Comparison of ENCODE assay signal across 15 cellular contexts in genomic region chrX:150542846-150543229, GRCh38. TPM values are rescaled to one million over a fixed set of nuclear protein-coding genes. Genes with fewer than 3 reads are reported as not detected.
DNase-seq lines count a peak whose midpoint lies in the region; ATAC-seq and TF ChIP-seq lines count a peak whose summit lies in the region.
"Had no signal": no experiment of that assay in that cellular context is flagged by ENCODE, and none has a peak within 500 bp of the region (broad histone marks: within the 10 kb centered on the region; RNA-seq: fewer than 3 reads in every experiment).

No MANE protein-coding gene starts in this region.

- no peak for TF ChIP-seq CTCF in GM13977 (IDR thresholded peaks at IDR 0.05; ENCODE audit: extremely low read depth, insufficient read depth, missing control alignments)

- ATAC-seq in GM19452 (IDR thresholded peaks at IDR 0.05; ENCODE audit: unreplicated experiment) = peak; percentile 28
- peak; percentile 26 for ATAC-seq in HG02798 (IDR thresholded peaks at IDR 0.05; ENCODE audit: poor library complexity, unreplicated experiment)
- peak; percentile 31 for ATAC-seq in HG03457 (IDR thresholded peaks at IDR 0.05; ENCODE audit: unreplicated experiment)
- ATAC-seq in activated CD8-positive, alpha-beta memory T cell treated with anti-CD3 and anti-CD28 coated beads, Interleukin-2, amount 10 ng/mL, durations not matched to agents 7 days and 5 days = no peak
- ATAC-seq: Panc1 had no signal

- no peaks in the 10 kb centered on the region for H3K9me3 Mint-ChIP-seq in activated CD8-positive, alpha-beta memory T cell treated with anti-CD3 and anti-CD28 coated beads, Interleukin-2, amount 10 ng/mL, durations not matched to agents 7 days and 5 days (ENCODE audit: low read depth)
- H3K9me3 Mint-ChIP-seq: activated CD4-positive, alpha-beta T cell treated with anti-CD3 and anti-CD28 coated beads, Interleukin-2, amount 10 ng/mL, durations not matched to agents 24 days and 14 days; activated T-helper 17 cell treated with anti-CD3 and anti-CD28 coated beads, Interleukin-2, amount 50 U/mL, for 72 hours had no signal

- no peaks in the 10 kb centered on the region for H3K27me3 Mint-ChIP-seq in activated CD8-positive, alpha-beta memory T cell treated with anti-CD3 and anti-CD28 coated beads, Interleukin-2, amount 10 ng/mL, durations not matched to agents 7 days and 5 days
- H3K27me3 Mint-ChIP-seq: activated CD4-positive, alpha-beta T cell treated with anti-CD3 and anti-CD28 coated beads, Interleukin-2, amount 10 ng/mL, durations not matched to agents 24 days and 14 days; activated T-helper 17 cell treated with anti-CD3 and anti-CD28 coated beads, Interleukin-2, amount 50 U/mL, for 72 hours had no signal

- H3K36me3 Mint-ChIP-seq in activated CD8-positive, alpha-beta memory T cell treated with anti-CD3 and anti-CD28 coated beads, Interleukin-2, amount 10 ng/mL, durations not matched to agents 7 days and 5 days = peaks cover 2% of the 10 kb centered on the region

- CTCF ChIA-PET in activated CD8-positive, alpha-beta memory T cell treated with anti-CD3 and anti-CD28 coated beads, Interleukin-2, amount 10 ng/mL, durations not matched to agents 7 days and 5 days (lab: Charles Lee) = no interaction called here

- H3K4me3 Mint-ChIP-seq in activated CD8-positive, alpha-beta memory T cell treated with anti-CD3 and anti-CD28 coated beads, Interleukin-2, amount 10 ng/mL, durations not matched to agents 7 days and 5 days = no peak overlapping the region
- H3K4me3 Mint-ChIP-seq: activated CD4-positive, alpha-beta T cell treated with anti-CD3 and anti-CD28 coated beads, Interleukin-2, amount 10 ng/mL, durations not matched to agents 24 days and 14 days; activated T-helper 17 cell treated with anti-CD3 and anti-CD28 coated beads, Interleukin-2, amount 50 U/mL, for 72 hours had no signal

- in situ Hi-C loops in GM13977 (cut with MboI; ENCODE audit: low pct_unique_long_range_greater_than_20kb, low sequenced_read_pairs, unreplicated experiment) = no loop called here

- peaks cover 20% of the 10 kb centered on the region for H3K4me1 Mint-ChIP-seq in activated CD8-positive, alpha-beta memory T cell treated with anti-CD3 and anti-CD28 coated beads, Interleukin-2, amount 10 ng/mL, durations not matched to agents 7 days and 5 days

- DNase-seq in GM13977 (ENCODE audit: low spot score) (peak; percentile 43), medulla oblongata (ENCODE audit: extremely low spot score) (no peak), NCI-H526 (lab: John Stamatoyannopoulos, UW) (no peak), NCI-H2196 treated with DMSO at 0.1 percent for 48 hours (lab: John Stamatoyannopoulos, UW; ENCODE audit: unreplicated experiment) (no peak)
- no peak for DNase-seq in activated CD8-positive, alpha-beta memory T cell treated with anti-CD3 and anti-CD28 coated beads, Interleukin-2, amount 10 ng/mL, durations not matched to agents 7 days and 5 days
- DNase-seq: activated CD4-positive, alpha-beta T cell treated with anti-CD3 and anti-CD28 coated beads, Interleukin-2, amount 10 ng/mL, durations not matched to agents 24 days and 14 days; H7; mesendoderm; NCI-H2227 treated with DMSO at 0.1 percent for 48 hours; posterior cingulate gyrus had no signal

- no peak overlapping the region for H3K27ac Mint-ChIP-seq in activated CD8-positive, alpha-beta memory T cell treated with anti-CD3 and anti-CD28 coated beads, Interleukin-2, amount 10 ng/mL, durations not matched to agents 7 days and 5 days
- H3K27ac Mint-ChIP-seq: activated CD4-positive, alpha-beta T cell treated with anti-CD3 and anti-CD28 coated beads, Interleukin-2, amount 10 ng/mL, durations not matched to agents 24 days and 14 days had no signal

RNA-seq across cellular contexts. Expression of gene MTM1, which starts 25.6 kb away (rescaled TPM):
- 10 to 100 TPM; 38.6 to 40.3 TPM for total RNA-seq in activated CD8-positive, alpha-beta memory T cell treated with anti-CD3 and anti-CD28 coated beads, Interleukin-2, amount 10 ng/mL, durations not matched to agents 7 days and 5 days
